ENCODE assay signal across 24 cellular contexts in the genomic region with DNA sequence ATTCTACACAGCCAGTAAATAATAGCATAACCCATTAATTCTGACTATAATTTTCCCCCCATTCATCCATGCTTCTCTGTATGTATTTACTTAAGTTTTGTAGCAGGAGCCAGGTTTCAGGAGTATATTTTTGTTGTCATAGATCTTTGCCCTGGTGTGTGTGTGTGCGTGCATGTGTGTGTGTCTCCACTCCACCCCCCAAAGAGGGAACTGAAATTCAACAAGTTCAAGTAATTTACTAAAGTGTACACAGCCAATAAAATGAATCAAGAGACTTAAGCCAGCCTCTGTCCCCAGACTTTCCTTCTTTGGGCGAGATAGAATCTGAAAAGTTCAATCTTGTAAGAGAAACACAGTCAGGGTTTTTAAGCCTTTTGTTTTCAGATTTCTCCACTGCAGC.
A peak's percentile ranks its signal among the peaks of the same experiment; 100 is the strongest.
DNase-seq lines count a peak whose midpoint lies in the region; ATAC-seq and TF ChIP-seq lines count a peak whose summit lies in the region.
"Had no signal": no experiment of that assay in that cellular context is flagged by ENCODE, and none has a peak within 500 bp of the region (broad histone marks: within the 10 kb centered on the region; RNA-seq: fewer than 3 reads in every experiment).

No MANE protein-coding gene starts in this region.

- peaks cover 5% of the 10 kb centered on the region for H3K36me3 Mint-ChIP-seq in nephron (ENCODE audit: low read depth)
- no peaks in the 10 kb centered on the region for H3K36me3 Mint-ChIP-seq in T-cell
- H3K36me3 Mint-ChIP-seq: CD8-positive, alpha-beta T cell had no signal

- intact Hi-C loops in lower leg skin (cut with DNase I; ENCODE audit: low total_unique reads) = no loop called here

- peaks cover 12% of the 10 kb centered on the region for H3K27me3 Mint-ChIP-seq in nephron (ENCODE audit: low read depth)
- no peaks in the 10 kb centered on the region for H3K27me3 Mint-ChIP-seq in T-cell

- peak overlapping the region; percentile 9; the same call in 1 of the 2 replicates for H3K27ac ChIP-seq in VCaP
- H3K27ac ChIP-seq: BLaER1, KMS-11, SK-N-MC had no signal

- CTCF ChIA-PET in T-cell (lab: Charles Lee) = no interaction called here

- DNase-seq in GM12865 (ENCODE audit: low read depth) (peak; percentile 67), T-cell (no peak), NCI-H2081 treated with DMSO at 0.1 percent for 48 hours (lab: John Stamatoyannopoulos, UW) (no peak), lower leg skin (ENCODE audit: low spot score in 2 of 2) (no peak)
- DNase-seq: Calu3; CD8-positive, alpha-beta T cell; GF-D8; H7; HFFc6; NCI-H1092; NCI-H1436 treated with DMSO at 0.1 percent for 48 hours; NCI-H2029; NCI-H2171; NCI-H526 treated with DMSO at 0.1 percent for 48 hours; NK-92 treated with Interleukin-12 subunit alpha and Interleukin-12 subunit beta, amount 100 ng/mL, for 24 hours; OCI-M1; Right ventricle myocardium superior had no signal

- TF ChIP-seq CTCF in GM12865 (IDR thresholded peaks at IDR 0.05; ENCODE audit: insufficient read depth, low read depth, low read length, missing control alignments) (no peak), VCaP (conservative IDR thresholded peaks at IDR 0.05) (no peak), nephron (IDR thresholded peaks at IDR 0.05; ENCODE audit: unreplicated experiment in 3 of 3) (no peak), lower leg skin (IDR thresholded peaks at IDR 0.05) (no peak)

- H3K27ac Mint-ChIP-seq in nephron (peak overlapping the region in 2 of 3 experiments; percentile 6 to 46), T-cell (no peak overlapping the region)
- H3K27ac Mint-ChIP-seq: CD8-positive, alpha-beta T cell; HFFc6 had no signal

- ATAC-seq in GM18868 (IDR thresholded peaks at IDR 0.05; ENCODE audit: unreplicated experiment) = peak; percentile 61
- ATAC-seq in HG03280 (IDR thresholded peaks at IDR 0.05; ENCODE audit: unreplicated experiment) = no peak
- ATAC-seq in T-cell (replicated peaks in 1 of 4) = no peak
- ATAC-seq: CD8-positive, alpha-beta T cell had no signal

- H3K9me3 Mint-ChIP-seq in nephron = peaks cover 12% of the 10 kb centered on the region
- peaks cover 7 to 18% (median 8%) of the 10 kb centered on the region in 3 donors for H3K9me3 Mint-ChIP-seq in T-cell
- H3K9me3 Mint-ChIP-seq: HFFc6 had no signal

- H3K4me3 ChIP-seq in GM12865 (ENCODE audit: low read depth, low read length) (no peak overlapping the region), lower leg skin (ENCODE audit: low read depth, poor library complexity, severe bottlenecking) (no peak overlapping the region)
- H3K4me3 ChIP-seq: BLaER1, SK-N-MC had no signal

- no peak for TF ChIP-seq POLR2A in lower leg skin (IDR thresholded peaks at IDR 0.05)

- peaks cover 9% of the 10 kb centered on the region for H3K4me1 Mint-ChIP-seq in nephron
- H3K4me1 Mint-ChIP-seq in T-cell = no peaks in the 10 kb centered on the region

- 87 to 92% methylated on average over 2 of the region's 2 CpGs for WGBS in lower leg skin, 2 donors

- H3K4me3 Mint-ChIP-seq in nephron = no peak overlapping the region
- H3K4me3 Mint-ChIP-seq in T-cell = no peak overlapping the region
- H3K4me3 Mint-ChIP-seq: CD8-positive, alpha-beta T cell; HFFc6 had no signal

- POLR2A ChIA-PET in T-cell (lab: Charles Lee) = no interaction called here

Comparison
In these comparisons a context has a peak if more than half of its experiments do, and no peak if none do; other contexts are left out.
1. H3K27ac Mint-ChIP-seq: peak in nephron (2 of 3); none in T-cell (0 of 2).